8 cellular contexts compared by ENCODE assay signal in the genomic region with DNA sequence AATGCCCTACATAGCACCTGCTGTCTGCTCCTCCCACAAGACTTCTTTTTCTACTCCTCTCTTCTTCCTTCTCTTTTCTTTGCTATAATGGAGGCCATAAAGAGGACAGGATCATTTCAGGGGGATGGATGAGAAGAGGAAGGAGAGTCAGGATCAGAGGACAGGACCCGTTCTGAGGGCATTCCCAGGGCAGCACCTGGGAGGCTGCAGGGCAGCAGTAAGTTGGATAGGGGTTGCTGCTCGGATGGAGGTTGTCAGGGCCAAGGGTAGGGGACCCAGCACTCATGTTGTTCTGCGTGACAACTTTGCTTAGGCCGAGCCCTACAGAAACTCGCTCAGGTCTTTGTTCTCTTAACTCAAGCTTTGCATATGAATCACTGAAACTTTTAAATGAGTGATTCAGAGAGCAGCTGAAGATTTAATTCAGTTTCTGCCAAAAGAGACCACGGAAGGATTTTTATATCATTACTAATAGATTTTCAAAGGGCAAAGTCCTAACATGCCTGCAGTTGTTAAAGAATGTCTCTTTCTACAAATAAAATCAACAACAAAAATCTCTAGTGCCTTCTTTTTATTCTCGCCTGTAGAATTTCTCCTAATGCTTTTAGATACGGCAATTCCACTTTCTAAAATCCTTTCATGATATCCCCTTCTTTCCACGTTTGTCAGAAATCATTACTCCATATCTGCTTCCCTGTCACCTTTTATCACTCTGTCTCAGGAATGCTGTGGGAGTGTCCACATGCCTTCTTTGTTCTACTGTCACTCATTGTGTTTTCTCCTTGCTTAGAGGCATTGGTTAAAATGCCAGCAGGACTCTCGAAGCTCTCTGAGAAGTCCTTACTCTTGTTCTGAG. TPM values are rescaled to one million over a fixed set of nuclear protein-coding genes. Genes with fewer than 3 reads are reported as not detected.
A peak's percentile ranks its signal among the peaks of the same experiment; 100 is the strongest.
DNase-seq lines count a peak whose midpoint lies in the region; ATAC-seq lines count a peak whose summit lies in the region.

No MANE protein-coding gene starts in this region.

- no peak overlapping the region for H3K56ac ChIP-seq in mesendoderm (ENCODE audit: low read length)

- ATAC-seq in HG03066 (IDR thresholded peaks at IDR 0.05; ENCODE audit: low read depth, unreplicated experiment), result peak; percentile 97

- no peak overlapping the region for H2BK5ac ChIP-seq in mesendoderm (ENCODE audit: low read length)

- H3K4ac ChIP-seq in mesendoderm (ENCODE audit: low read depth, low read length), result no peak overlapping the region

- no peak overlapping the region for H3K4me2 ChIP-seq in mesendoderm (ENCODE audit: low read length)

- H3K18ac ChIP-seq in mesendoderm (ENCODE audit: low read length), result no peak overlapping the region

- H2BK15ac ChIP-seq in mesendoderm (replicated peaks; ENCODE audit: low read depth), result no peak overlapping the region

- H3K79me2 ChIP-seq in mesendoderm (ENCODE audit: control insufficient read depth, insufficient read depth, low read length), result no peaks in the 10 kb centered on the region

- H2BK120ac ChIP-seq in mesendoderm (ENCODE audit: low read depth, low read length), result no peak overlapping the region

- no peaks in the 10 kb centered on the region for H3K79me1 ChIP-seq in mesendoderm (ENCODE audit: low read length)

- no CpG with 5 or more reads among the region's 10 CpGs for WGBS in mesendoderm (ENCODE audit: extremely low coverage, insufficient coverage, low lambda C conversion rate)

- H3K27me3 ChIP-seq in mesendoderm (ENCODE audit: insufficient read depth, low read length, poor library complexity), result no peaks in the 10 kb centered on the region

- no peak overlapping the region for H3K27ac ChIP-seq in mesendoderm (ENCODE audit: low read depth, low read length)

- H3K9ac ChIP-seq in mesendoderm (ENCODE audit: low read length), result no peak overlapping the region

- DNase-seq in stimulated activated naive CD4-positive, alpha-beta T cell treated with Interleukin-2 at 50 U/mL for 16 hours (lab: John Stamatoyannopoulos, UW), result peak; percentile 9
- no peak for DNase-seq in stimulated activated naive CD4-positive, alpha-beta T cell (lab: John Stamatoyannopoulos, UW)
- DNase-seq in activated T-helper 9 cell treated with anti-CD3 and anti-CD28 coated beads, Interleukin-2, amount 50 U/mL, for 16 hours (ENCODE audit: low read depth), result peak; percentile 8
- DNase-seq in mesendoderm (peak; percentile 85), NCI-H1436 (lab: John Stamatoyannopoulos, UW) (no peak), cerebellar cortex (ENCODE audit: low spot score) (no peak), germinal center (ENCODE audit: low spot score) (no peak)

- no peak overlapping the region for H3K23ac ChIP-seq in mesendoderm (ENCODE audit: low read length)

- no peak overlapping the region for H2AK5ac ChIP-seq in mesendoderm (ENCODE audit: low read length)

- H3K4me1 ChIP-seq in mesendoderm (ENCODE audit: control insufficient read depth, low read depth, low read length), result peaks cover 3% of the 10 kb centered on the region

- no peaks in the 10 kb centered on the region for H3K36me3 ChIP-seq in mesendoderm (ENCODE audit: control insufficient read depth, insufficient read depth, low read length)

- H4K8ac ChIP-seq in mesendoderm (ENCODE audit: low read depth, low read length), result no peak overlapping the region

- no peak overlapping the region for H3K4me3 ChIP-seq in mesendoderm (ENCODE audit: low read length)

- no peak overlapping the region for H4K5ac ChIP-seq in mesendoderm (ENCODE audit: low read length)

RNA-seq across cellular contexts. Expression of gene GALNT5, which starts 11.1 kb away (rescaled TPM):
- polyA plus RNA-seq in mesendoderm (2013, experiment 1 of 2), result 0.10 TPM
- polyA plus RNA-seq in mesendoderm (2013, experiment 2 of 2), result 0.08 TPM

Comparison
In these comparisons a context has a peak if more than half of its experiments do, and no peak if none do; other contexts are left out.
1. DNase-seq: peak in stimulated activated naive CD4-positive, alpha-beta T cell treated with Interleukin-2 at 50 U/mL for 16 hours (single experiment), activated T-helper 9 cell treated with anti-CD3 and anti-CD28 coated beads, Interleukin-2, amount 50 U/mL, for 16 hours (single experiment) and mesendoderm (single experiment); none in stimulated activated naive CD4-positive, alpha-beta T cell (0 of 6), NCI-H1436 (single experiment), cerebellar cortex (single experiment) and germinal center (single experiment).